In genomic region chr2:102361632-102362241, GRCh38 we compare ENCODE assay signal across 13 cellular contexts. TPM values are rescaled to one million over a fixed set of nuclear protein-coding genes. Genes with fewer than 3 reads are reported as not detected.
"Had no signal": no experiment of that assay in that cellular context is flagged by ENCODE, and none has a peak within 500 bp of the region (broad histone marks: within the 10 kb centered on the region; RNA-seq: fewer than 3 reads in every experiment).

No MANE protein-coding gene starts in this region.

- H3K27me3 Mint-ChIP-seq: activated CD8-positive, alpha-beta memory T cell treated with anti-CD3 and anti-CD28 coated beads, Interleukin-2, amount 10 ng/mL, durations not matched to agents 7 days and 5 days; activated naive CD8-positive, alpha-beta T cell treated with anti-CD3 and anti-CD28 coated beads, Interleukin-2, amount 10 ng/mL, durations not matched to agents 7 days and 5 days had no signal

- H3K27me3 ChIP-seq: breast epithelium, hepatocyte, stomach, uterus had no signal

- H3K4me3 Mint-ChIP-seq: activated CD8-positive, alpha-beta memory T cell treated with anti-CD3 and anti-CD28 coated beads, Interleukin-2, amount 10 ng/mL, durations not matched to agents 7 days and 5 days; activated naive CD8-positive, alpha-beta T cell treated with anti-CD3 and anti-CD28 coated beads, Interleukin-2, amount 10 ng/mL, durations not matched to agents 7 days and 5 days; neural crest cell had no signal

- H3K36me3 ChIP-seq: breast epithelium, uterus had no signal

- H3K9me3 ChIP-seq: uterus had no signal

- H3K4me1 ChIP-seq: breast epithelium, uterus had no signal

- ATAC-seq: activated CD8-positive, alpha-beta memory T cell treated with anti-CD3 and anti-CD28 coated beads, Interleukin-2, amount 10 ng/mL, durations not matched to agents 7 days and 5 days had no signal

- DNase-seq: activated CD4-positive, alpha-beta T cell treated with anti-CD3 and anti-CD28 coated beads, Interleukin-2, amount 50 U/mL, for 1 hour; activated CD8-positive, alpha-beta memory T cell treated with anti-CD3 and anti-CD28 coated beads, Interleukin-2, amount 10 ng/mL, durations not matched to agents 7 days and 5 days; activated naive CD8-positive, alpha-beta T cell treated with anti-CD3 and anti-CD28 coated beads, Interleukin-2, amount 10 ng/mL, durations not matched to agents 7 days and 5 days; aorta; dermis blood vessel endothelial cell; kidney glomerular epithelial cell; stimulated activated CD4-positive, alpha-beta T cell treated with anti-CD3 and anti-CD28 coated beads, Interleukin-12 subunit alpha, Interleukin-12 subunit beta, amount 100 ng/mL, for 4 hours; stomach; uterus had no signal

- H3K27ac Mint-ChIP-seq: activated CD8-positive, alpha-beta memory T cell treated with anti-CD3 and anti-CD28 coated beads, Interleukin-2, amount 10 ng/mL, durations not matched to agents 7 days and 5 days; activated naive CD8-positive, alpha-beta T cell treated with anti-CD3 and anti-CD28 coated beads, Interleukin-2, amount 10 ng/mL, durations not matched to agents 7 days and 5 days had no signal

- H3K4me3 ChIP-seq: breast epithelium, hepatocyte, stomach, uterus had no signal

- H3K27ac ChIP-seq: breast epithelium, hepatocyte, uterus had no signal

- H3K4me1 Mint-ChIP-seq: neural crest cell had no signal

RNA-seq across cellular contexts. Expression of gene IL18R1, which starts 6.1 kb away (rescaled TPM):
- total RNA-seq: neural crest cell had no signal

RNA-seq across cellular contexts. Expression of gene IL1RL1, which starts 50.4 kb away (rescaled TPM):
- total RNA-seq: activated naive CD8-positive, alpha-beta T cell treated with anti-CD3 and anti-CD28 coated beads, Interleukin-2, amount 10 ng/mL, durations not matched to agents 7 days and 5 days; neural crest cell; osteocyte had no signal
